In the genomic region with DNA sequence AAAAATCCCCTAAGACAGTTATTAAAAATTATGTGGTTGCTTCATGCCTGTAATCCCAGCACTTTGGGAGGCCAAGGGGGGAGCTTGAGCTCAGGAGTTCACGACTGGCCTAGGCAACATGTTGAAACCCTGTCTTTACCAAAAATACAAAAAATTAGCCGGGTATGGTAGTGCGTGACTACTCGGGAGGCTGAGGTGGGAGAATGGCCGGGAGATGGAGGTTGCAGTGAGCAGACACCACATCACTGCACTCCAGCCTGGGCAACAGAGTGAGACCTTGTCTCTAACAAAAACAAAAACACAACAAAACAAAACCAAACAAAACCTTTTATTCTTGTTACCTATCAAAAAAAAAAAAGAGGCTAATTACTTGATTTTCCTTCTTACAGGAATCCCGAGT, we compare ENCODE assay signal across 9 cellular contexts. TPM values are rescaled to one million over a fixed set of nuclear protein-coding genes. Genes with fewer than 3 reads are reported as not detected.
A peak's percentile ranks its signal among the peaks of the same experiment; 100 is the strongest.
DNase-seq lines count a peak whose midpoint lies in the region; ATAC-seq and TF ChIP-seq lines count a peak whose summit lies in the region.
"Had no signal": no experiment of that assay in that cellular context is flagged by ENCODE, and none has a peak within 500 bp of the region (broad histone marks: within the 10 kb centered on the region; RNA-seq: fewer than 3 reads in every experiment).

No MANE protein-coding gene starts in this region.

- H3K36me3 ChIP-seq in esophagus muscularis mucosa (no peaks in the 10 kb centered on the region), gastrocnemius medialis (no peaks in the 10 kb centered on the region)

- peak overlapping the region in 1 of 4 donors; percentile 3 for H3K4me3 ChIP-seq in esophagus muscularis mucosa
- H3K4me3 ChIP-seq in gastrocnemius medialis = no peak overlapping the region
- no peak overlapping the region for H3K4me3 ChIP-seq in lower leg skin (ENCODE audit: low read depth, poor library complexity, severe bottlenecking)

- no peak for ATAC-seq in gastrocnemius medialis
- no peak for ATAC-seq in Right ventricle myocardium superior (ENCODE audit: poor library complexity)

- no peak for DNase-seq in HFFc6
- DNase-seq in T-helper 2 cell treated with Interferon-gamma antibody and Interleukin-4, amounts not matched to agents 5 μg/mL and 100 μg/mL, for 36 hours (ENCODE audit: low spot score) = no peak
- DNase-seq in esophagus muscularis mucosa (ENCODE audit: extremely low spot score) = peak; percentile 72
- no peak for DNase-seq in gastrocnemius medialis
- DNase-seq in iPS-NIHi11 (ENCODE audit: low spot score) = no peak
- no peak for DNase-seq in lower leg skin (ENCODE audit: low spot score in 2 of 2)
- DNase-seq in Right ventricle myocardium superior = no peak
- DNase-seq in amygdala (lab: John Stamatoyannopoulos, UW) = no peak
- DNase-seq: midbrain had no signal

- H3K4me1 ChIP-seq in esophagus muscularis mucosa = peaks cover 34 to 62% (median 37%) of the 10 kb centered on the region in 4 donors
- H3K4me1 ChIP-seq in gastrocnemius medialis = peaks cover 38 to 49% of the 10 kb centered on the region in 2 donors

- H3K9me3 ChIP-seq in esophagus muscularis mucosa = no peaks in the 10 kb centered on the region
- no peaks in the 10 kb centered on the region for H3K9me3 ChIP-seq in gastrocnemius medialis

- H3K9me3 Mint-ChIP-seq in HFFc6 = no peaks in the 10 kb centered on the region
- H3K9me3 Mint-ChIP-seq in T-helper 2 cell treated with Interferon-gamma antibody and Interleukin-4, amounts not matched to agents 5 μg/mL and 100 μg/mL, for 36 hours = no peaks in the 10 kb centered on the region

- no peak for TF ChIP-seq CTCF in HFFc6 (IDR thresholded peaks at IDR 0.05)
- no peak for TF ChIP-seq CTCF in esophagus muscularis mucosa (IDR thresholded peaks at IDR 0.05)
- no peak for TF ChIP-seq CTCF in gastrocnemius medialis (IDR thresholded peaks at IDR 0.05 in 4 of 5, conservative IDR thresholded peaks at IDR 0.05 in 1 of 5)
- TF ChIP-seq CTCF in lower leg skin (IDR thresholded peaks at IDR 0.05) = no peak

- no peak for TF ChIP-seq POLR2A in esophagus muscularis mucosa (IDR thresholded peaks at IDR 0.05; ENCODE audit: low read depth)
- TF ChIP-seq POLR2A in gastrocnemius medialis (IDR thresholded peaks at IDR 0.05) = no peak
- TF ChIP-seq POLR2A in lower leg skin (IDR thresholded peaks at IDR 0.05) = no peak

- no peaks in the 10 kb centered on the region for H3K27me3 ChIP-seq in esophagus muscularis mucosa
- no peaks in the 10 kb centered on the region for H3K27me3 ChIP-seq in gastrocnemius medialis

- in situ Hi-C loops in gastrocnemius medialis (cut with MboI; ENCODE audit: low sequenced_read_pairs in 4 of 4) = no loop called here

- H3K27ac Mint-ChIP-seq in HFFc6 = peak overlapping the region; percentile 97
- peak overlapping the region; percentile 97 for H3K27ac Mint-ChIP-seq in T-helper 2 cell treated with Interferon-gamma antibody and Interleukin-4, amounts not matched to agents 5 μg/mL and 100 μg/mL, for 36 hours

- H3K27me3 Mint-ChIP-seq in HFFc6 (ENCODE audit: insufficient read depth) = no peaks in the 10 kb centered on the region
- no peaks in the 10 kb centered on the region for H3K27me3 Mint-ChIP-seq in T-helper 2 cell treated with Interferon-gamma antibody and Interleukin-4, amounts not matched to agents 5 μg/mL and 100 μg/mL, for 36 hours (ENCODE audit: low read depth)

- H3K4me3 Mint-ChIP-seq in HFFc6 = peak overlapping the region; percentile 94
- peak overlapping the region; percentile 90 for H3K4me3 Mint-ChIP-seq in T-helper 2 cell treated with Interferon-gamma antibody and Interleukin-4, amounts not matched to agents 5 μg/mL and 100 μg/mL, for 36 hours

- intact Hi-C loops in esophagus muscularis mucosa (cut with DNase I) (no loop called here), gastrocnemius medialis (cut with DNase I; ENCODE audit: low total_unique reads) (no loop called here), lower leg skin (cut with DNase I; ENCODE audit: low total_unique reads) (no loop called here), Right ventricle myocardium superior (cut with DNase I) (loop anchor here (5.0 kb wide), 1 partner anchor 32 kb away; no protein-coding TSS in a partner anchor)

- no peaks in the 10 kb centered on the region; the same call in 1 of the 2 replicates for H3K36me3 Mint-ChIP-seq in HFFc6 (ENCODE audit: low read depth)
- peaks cover 29% of the 10 kb centered on the region for H3K36me3 Mint-ChIP-seq in T-helper 2 cell treated with Interferon-gamma antibody and Interleukin-4, amounts not matched to agents 5 μg/mL and 100 μg/mL, for 36 hours (ENCODE audit: low read depth)

- 84% methylated on average over 6 of the region's 6 CpGs for whole genome bisulfite sequencing in esophagus muscularis mucosa
- WGBS in lower leg skin, 2 donors = 63 to 64% methylated on average over 6 of the region's 6 CpGs

- H3K4me1 Mint-ChIP-seq in HFFc6 (ENCODE audit: low read depth) = peaks cover 50% of the 10 kb centered on the region
- peaks cover 46% of the 10 kb centered on the region for H3K4me1 Mint-ChIP-seq in T-helper 2 cell treated with Interferon-gamma antibody and Interleukin-4, amounts not matched to agents 5 μg/mL and 100 μg/mL, for 36 hours (ENCODE audit: low read depth)

- H3K27ac ChIP-seq in esophagus muscularis mucosa (replicated peaks in 1 of 4) (peak overlapping the region in 3 of 4 donors; percentile 96 to 98 (median 97)), gastrocnemius medialis (peak overlapping the region in 3 of 4 donors; percentile 95 to 97 (median 97))

- no peak for TF ChIP-seq EP300 in esophagus muscularis mucosa (IDR thresholded peaks at IDR 0.05)

RNA-seq across cellular contexts. Expression of a gene that starts 2.1 kb away (rescaled TPM):
- total RNA-seq in HFFc6 (2021; fragmentation: NEBNext Ultra II Directional; extraction: Animal tissue kit (Norgen Biotek cat#: 25700)) = 10 to 100 TPM; 32.9 to 37.6 (median 35.6) TPM
- total RNA-seq in esophagus muscularis mucosa (10 to 100 TPM; 18.7 to 23.2 (median 20.5) TPM), gastrocnemius medialis (10 to 100 TPM; 17.3 to 24.2 (median 20.1) TPM), lower leg skin (10 to 100 TPM; 24.1 to 44.2 (median 28.3) TPM), Right ventricle myocardium superior (31.1 TPM)

RNA-seq across cellular contexts. Expression of a gene that starts 50.6 kb away (rescaled TPM):
- total RNA-seq in HFFc6 (2021; fragmentation: NEBNext Ultra II Directional; extraction: Animal tissue kit (Norgen Biotek cat#: 25700)) = 1 to 10 TPM; 1.1 to 2.4 (median 1.4) TPM
- total RNA-seq in esophagus muscularis mucosa = 1 to 10 TPM in 2 of 4 donors, under 1 TPM in 2; 0.86 to 1.7 (median 1.1) TPM
- 1 to 10 TPM in 2 of 4 donors, under 1 TPM in 1, not detected in 1; 0.76 to 1.2 (median 1.0) TPM for total RNA-seq in gastrocnemius medialis
- 1 to 10 TPM; 1.9 to 5.1 (median 3.1) TPM for total RNA-seq in lower leg skin
- 6.9 TPM for total RNA-seq in Right ventricle myocardium superior
